Comparison of ENCODE assay signal across 15 cellular contexts in the genomic region with DNA sequence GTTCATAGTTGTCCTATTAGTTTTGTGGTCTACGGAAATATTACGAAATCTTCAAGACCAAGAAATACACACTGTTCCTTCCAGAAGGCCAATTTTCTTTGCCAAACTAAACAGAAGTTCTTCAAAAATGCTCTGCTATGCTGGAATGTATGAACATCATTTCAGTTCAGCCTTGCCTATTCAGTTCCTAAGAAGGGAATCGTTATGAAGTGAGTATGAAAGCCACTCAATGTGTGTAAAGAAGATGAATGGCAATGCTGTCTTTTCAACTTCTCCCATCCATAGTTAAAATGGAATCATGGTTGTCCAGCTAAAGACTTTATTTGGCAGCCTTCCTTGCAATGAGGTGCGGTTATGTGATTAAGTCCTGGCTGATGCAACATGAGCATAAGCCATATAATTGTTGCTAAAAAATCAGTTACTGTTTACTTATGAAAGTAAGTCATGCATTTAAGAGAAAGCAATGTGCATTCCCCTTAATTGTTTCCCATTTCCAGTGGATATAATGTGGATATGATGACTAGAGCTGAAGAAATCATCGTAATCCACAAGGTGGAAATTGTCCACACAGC.
DNase-seq lines count a peak whose midpoint lies in the region; ATAC-seq and TF ChIP-seq lines count a peak whose summit lies in the region.
"Had no signal": no experiment of that assay in that cellular context is flagged by ENCODE, and none has a peak within 500 bp of the region (broad histone marks: within the 10 kb centered on the region; RNA-seq: fewer than 3 reads in every experiment).

No MANE protein-coding gene starts in this region.

- POLR2A ChIA-PET in activated CD4-positive, alpha-beta memory T cell treated with anti-CD3 and anti-CD28 coated beads for 36 hours (lab: Charles Lee): no interaction called here

- ATAC-seq in HG03108 (IDR thresholded peaks at IDR 0.05; ENCODE audit: unreplicated experiment): no peak
- ATAC-seq: activated CD8-positive, alpha-beta memory T cell treated with anti-CD3 and anti-CD28 coated beads, Interleukin-2, amount 10 ng/mL, durations not matched to agents 7 days and 5 days had no signal

- DNase-seq in AG09309 (ENCODE audit: low read depth) (peak; percentile 10), Peyer's patch (no peak), fibroblast of mammary gland (ENCODE audit: low read depth) (peak; percentile 98), pons (ENCODE audit: low spot score) (peak; percentile 1), DMS153 treated with DMSO at 0.1 percent for 48 hours (lab: John Stamatoyannopoulos, UW; ENCODE audit: unreplicated experiment) (no peak)
- no peak for DNase-seq in NK-92 treated with Interleukin-12 subunit alpha and Interleukin-12 subunit beta, amount 100 ng/mL, for 24 hours (lab: John Stamatoyannopoulos, UW)
- DNase-seq in activated CD4-positive, alpha-beta memory T cell treated with anti-CD3 and anti-CD28 coated beads for 36 hours: no peak
- DNase-seq: activated CD8-positive, alpha-beta memory T cell treated with anti-CD3 and anti-CD28 coated beads, Interleukin-2, amount 10 ng/mL, durations not matched to agents 7 days and 5 days; cerebellar nuclear complex; NCI-H526; T-helper 1 cell had no signal

- CTCF ChIA-PET in activated CD4-positive, alpha-beta memory T cell treated with anti-CD3 and anti-CD28 coated beads for 36 hours (lab: Charles Lee): no interaction called here

- no peaks in the 10 kb centered on the region for H3K27me3 ChIP-seq in Peyer's patch
- H3K27me3 ChIP-seq: BLaER1 treated with 17β-estradiol and CSF1 and Interleukin-3, amounts not matched to agents 10 nM and 100 nM had no signal

- H3K9me3 ChIP-seq in Peyer's patch: no peaks in the 10 kb centered on the region
- H3K9me3 ChIP-seq: BLaER1 treated with 17β-estradiol and CSF1 and Interleukin-3, amounts not matched to agents 10 nM and 100 nM had no signal

- no peaks in the 10 kb centered on the region for H3K36me3 Mint-ChIP-seq in activated CD4-positive, alpha-beta memory T cell treated with anti-CD3 and anti-CD28 coated beads for 36 hours
- H3K36me3 Mint-ChIP-seq: activated CD8-positive, alpha-beta memory T cell treated with anti-CD3 and anti-CD28 coated beads, Interleukin-2, amount 10 ng/mL, durations not matched to agents 7 days and 5 days had no signal

- H3K4me3 Mint-ChIP-seq in activated CD4-positive, alpha-beta memory T cell treated with anti-CD3 and anti-CD28 coated beads for 36 hours: no peak overlapping the region
- H3K4me3 Mint-ChIP-seq: activated CD8-positive, alpha-beta memory T cell treated with anti-CD3 and anti-CD28 coated beads, Interleukin-2, amount 10 ng/mL, durations not matched to agents 7 days and 5 days; nephron had no signal

- TF ChIP-seq CTCF in AG09309 (IDR thresholded peaks at IDR 0.05; ENCODE audit: control insufficient read depth, insufficient read depth, low read depth, low read length, missing control alignments) (no peak), Peyer's patch (IDR thresholded peaks at IDR 0.05) (no peak), fibroblast of mammary gland (conservative IDR thresholded peaks at IDR 0.05; ENCODE audit: control insufficient read depth, insufficient read depth, low read depth, low read length) (no peak)

- H3K27me3 Mint-ChIP-seq in activated CD4-positive, alpha-beta memory T cell treated with anti-CD3 and anti-CD28 coated beads for 36 hours: no peaks in the 10 kb centered on the region
- H3K27me3 Mint-ChIP-seq: activated CD8-positive, alpha-beta memory T cell treated with anti-CD3 and anti-CD28 coated beads, Interleukin-2, amount 10 ng/mL, durations not matched to agents 7 days and 5 days had no signal

- H3K27ac Mint-ChIP-seq in activated CD4-positive, alpha-beta memory T cell treated with anti-CD3 and anti-CD28 coated beads for 36 hours: no peak overlapping the region
- H3K27ac Mint-ChIP-seq: activated CD8-positive, alpha-beta memory T cell treated with anti-CD3 and anti-CD28 coated beads, Interleukin-2, amount 10 ng/mL, durations not matched to agents 7 days and 5 days had no signal

- H3K27ac ChIP-seq in Peyer's patch: peak overlapping the region in 3 of 4 donors; percentile 28 to 68 (median 62)
- H3K27ac ChIP-seq: BLaER1 treated with 17β-estradiol and CSF1 and Interleukin-3, amounts not matched to agents 10 nM and 100 nM; KMS-11 had no signal

- H3K9me3 Mint-ChIP-seq in activated CD4-positive, alpha-beta memory T cell treated with anti-CD3 and anti-CD28 coated beads for 36 hours: peaks cover 3% of the 10 kb centered on the region
- H3K9me3 Mint-ChIP-seq: nephron had no signal

- no peaks in the 10 kb centered on the region for H3K4me1 Mint-ChIP-seq in activated CD4-positive, alpha-beta memory T cell treated with anti-CD3 and anti-CD28 coated beads for 36 hours (ENCODE audit: low read depth)
- H3K4me1 Mint-ChIP-seq: activated CD8-positive, alpha-beta memory T cell treated with anti-CD3 and anti-CD28 coated beads, Interleukin-2, amount 10 ng/mL, durations not matched to agents 7 days and 5 days; nephron had no signal

- H3K4me3 ChIP-seq in AG09309 (ENCODE audit: control insufficient read depth, low read depth, low read length) (no peak overlapping the region), Peyer's patch (no peak overlapping the region), fibroblast of mammary gland (ENCODE audit: control insufficient read depth, low read depth, low read length) (no peak overlapping the region)
- H3K4me3 ChIP-seq: BLaER1 treated with 17β-estradiol and CSF1 and Interleukin-3, amounts not matched to agents 10 nM and 100 nM had no signal

- no peaks in the 10 kb centered on the region for H3K36me3 ChIP-seq in Peyer's patch
- H3K36me3 ChIP-seq: BLaER1 treated with 17β-estradiol and CSF1 and Interleukin-3, amounts not matched to agents 10 nM and 100 nM had no signal

- intact Hi-C loops in activated CD4-positive, alpha-beta memory T cell treated with anti-CD3 and anti-CD28 coated beads for 36 hours (cut with micrococcal nuclease): no loop called here

- no peak for TF ChIP-seq POLR2A in Peyer's patch (IDR thresholded peaks at IDR 0.05)

- H3K4me1 ChIP-seq in Peyer's patch: no peaks in the 10 kb centered on the region
- H3K4me1 ChIP-seq: BLaER1 treated with 17β-estradiol and CSF1 and Interleukin-3, amounts not matched to agents 10 nM and 100 nM had no signal

Comparison
In these comparisons a context has a peak if more than half of its experiments do, and no peak if none do; other contexts are left out.
1. DNase-seq: peak in AG09309 (single experiment), fibroblast of mammary gland (single experiment) and pons (single experiment); none in Peyer's patch (0 of 3), DMS153 treated with DMSO at 0.1 percent for 48 hours (single experiment), NK-92 treated with Interleukin-12 subunit alpha and Interleukin-12 subunit beta, amount 100 ng/mL, for 24 hours (single experiment) and activated CD4-positive, alpha-beta memory T cell treated with anti-CD3 and anti-CD28 coated beads for 36 hours (single experiment).